8 cellular contexts compared by ENCODE assay signal in genomic region chr10:7408003-7408493, GRCh38. TPM values are rescaled to one million over a fixed set of nuclear protein-coding genes. Genes with fewer than 3 reads are reported as not detected.
A peak's percentile ranks its signal among the peaks of the same experiment; 100 is the strongest.
DNase-seq lines count a peak whose midpoint lies in the region; ATAC-seq, FAIRE-seq and TF ChIP-seq lines count a peak whose summit lies in the region.

No MANE protein-coding gene starts in this region.

- peak overlapping the region; percentile 79 for H3K9ac ChIP-seq in SU-DHL-6 (ENCODE audit: low read length)

- peaks cover 77% of the 10 kb centered on the region for H3K79me2 ChIP-seq in SU-DHL-6 (ENCODE audit: insufficient read depth, low read length)

- H3K27me3 ChIP-seq in SU-DHL-6 (ENCODE audit: low read length) = no peaks in the 10 kb centered on the region
- peaks cover 49% of the 10 kb centered on the region for H3K27me3 ChIP-seq in bronchial epithelial cell (ENCODE audit: control insufficient read depth, insufficient read depth, low read length)
- H3K27me3 ChIP-seq in layer of hippocampus (ENCODE audit: control insufficient read depth, insufficient read depth, low read length) = no peaks in the 10 kb centered on the region

- DNase-seq in bronchial epithelial cell (ENCODE audit: low read depth) (no peak), NCI-H226 (no peak), HT-29 (ENCODE audit: low spot score) (no peak)
- DNase-seq in stimulated activated CD4-positive, alpha-beta T cell treated with anti-CD3 and anti-CD28 coated beads, Interleukin-4, amount 100 ng/mL, for 1 hour = peak; percentile 51

- no peaks in the 10 kb centered on the region for H3K9me2 ChIP-seq in SU-DHL-6 (replicated peaks; ENCODE audit: insufficient read depth, low read length)

- peaks cover 16% of the 10 kb centered on the region for H4K20me1 ChIP-seq in SU-DHL-6 (ENCODE audit: low read depth, low read length)

- peaks cover 5% of the 10 kb centered on the region for H3F3A ChIP-seq in SU-DHL-6 (ENCODE audit: insufficient read depth)

- no peak overlapping the region for H3K27ac ChIP-seq in SU-DHL-6 (ENCODE audit: low read depth, low read length)
- H3K27ac ChIP-seq in layer of hippocampus (ENCODE audit: low read depth, low read length) = peak overlapping the region; percentile 85

- FAIRE-seq in bronchial epithelial cell (lab: Jason Lieb, UNC) = no peak

- H3K4me3 ChIP-seq in SU-DHL-6 (ENCODE audit: insufficient read depth, low read length, poor library complexity, severe bottlenecking) (peak overlapping the region; percentile 85), bronchial epithelial cell (ENCODE audit: low read depth, low read length) (peak overlapping the region; percentile 7)

- TF ChIP-seq CTCF in SU-DHL-6 (IDR thresholded peaks at IDR 0.05; ENCODE audit: insufficient read depth, low read length, poor library complexity, severe bottlenecking) = no peak
- TF ChIP-seq CTCF in bronchial epithelial cell (IDR thresholded peaks at IDR 0.05; ENCODE audit: insufficient read depth, low read length, severe bottlenecking) = no peak

- no peaks in the 10 kb centered on the region for H3K36me3 ChIP-seq in SU-DHL-6 (ENCODE audit: low read length)
- H3K36me3 ChIP-seq in bronchial epithelial cell (ENCODE audit: control insufficient read depth, insufficient read depth, low read length) = no peaks in the 10 kb centered on the region

- ATAC-seq in GM21423 (IDR thresholded peaks at IDR 0.05; ENCODE audit: unreplicated experiment) = peak; percentile 8
- ATAC-seq in GM19452 (IDR thresholded peaks at IDR 0.05; ENCODE audit: unreplicated experiment) = no peak

- H2AFZ ChIP-seq in SU-DHL-6 (ENCODE audit: low read depth, low read length, severe bottlenecking) = no peak overlapping the region

- peak overlapping the region; percentile 77 for H3K4me2 ChIP-seq in SU-DHL-6 (ENCODE audit: low read depth, low read length, poor library complexity, severe bottlenecking)

- H3K9me3 ChIP-seq in SU-DHL-6 (ENCODE audit: insufficient read depth, low read length) = no peaks in the 10 kb centered on the region

RNA-seq across cellular contexts. Expression of gene SFMBT2, which starts 2.8 kb away (rescaled TPM):
- under 0.01 TPM in 2 replicates for total RNA-seq in bronchial epithelial cell
- 0.03 TPM in 1 of 2 replicates, not detected in the other for total RNA-seq in HT-29 (2014; rRNA removed; shearing (Covaris generic))
